Comparison of ENCODE assay signal across 19 cellular contexts in genomic region chr18:13061630-13062189, GRCh38.
DNase-seq lines count a peak whose midpoint lies in the region; ATAC-seq, FAIRE-seq and TF ChIP-seq lines count a peak whose summit lies in the region.
"Had no signal": no experiment of that assay in that cellular context is flagged by ENCODE, and none has a peak within 500 bp of the region (broad histone marks: within the 10 kb centered on the region; RNA-seq: fewer than 3 reads in every experiment).

No MANE protein-coding gene starts in this region.

- CTCF ChIA-PET in K562 (lab: Yijun Ruan, JAX; ENCODE audit: low intra/inter-chr PET ratio), result no interaction called here
- CTCF ChIA-PET in activated CD8-positive, alpha-beta T cell treated with anti-CD3 and anti-CD28 coated beads for 36 hours (lab: Charles Lee), result no interaction called here

- H3K9me1 ChIP-seq in K562 (ENCODE audit: control insufficient read depth, insufficient read depth, low read length), result no peaks in the 10 kb centered on the region

- in situ Hi-C loops in K562 (cut with MboI), result no loop called here

- peaks cover 0 to 6% (median 0%) of the 10 kb centered on the region in 12 donors for H3K9me3 ChIP-seq in heart left ventricle
- H3K9me3 ChIP-seq in left ventricle myocardium inferior (replicated peaks), result peaks cover 6% of the 10 kb centered on the region
- no peaks in the 10 kb centered on the region for H3K9me3 ChIP-seq in K562 (replicated peaks; ENCODE audit: control insufficient read depth, insufficient read depth, low read depth, low read length)

- no peak overlapping the region for H2AFZ ChIP-seq in K562 (ENCODE audit: low read depth, low read length)

- no peak overlapping the region for H3K27ac Mint-ChIP-seq in activated CD8-positive, alpha-beta T cell treated with anti-CD3 and anti-CD28 coated beads for 36 hours
- H3K27ac Mint-ChIP-seq: B cell had no signal

- H3K4me3 ChIP-seq in heart left ventricle, result no peak overlapping the region
- H3K4me3 ChIP-seq in left ventricle myocardium inferior, result no peak overlapping the region
- no peak overlapping the region for H3K4me3 ChIP-seq in K562
- H3K4me3 ChIP-seq: BLaER1 treated with 17β-estradiol and CSF1 and Interleukin-3, amounts not matched to agents 10 nM and 100 nM; GM12878 had no signal

- TF ChIP-seq CTCF in heart left ventricle (IDR thresholded peaks at IDR 0.05), result peak in 2 of 12 donors; percentile 12 to 19
- no peak for TF ChIP-seq CTCF in left ventricle myocardium inferior (IDR thresholded peaks at IDR 0.05; ENCODE audit: borderline replicate concordance)
- TF ChIP-seq CTCF in K562 (IDR thresholded peaks at IDR 0.05 in 2 of 3, conservative IDR thresholded peaks at IDR 0.05 in 1 of 3; ENCODE audit: insufficient read depth in 2 of 3, low read depth in 1 of 3, low read length in 3 of 3), result no peak
- TF ChIP-seq CTCF in omental fat pad (IDR thresholded peaks at IDR 0.05), result no peak
- TF ChIP-seq CTCF in activated CD8-positive, alpha-beta T cell treated with anti-CD3 and anti-CD28 coated beads for 36 hours (IDR thresholded peaks at IDR 0.05), result no peak

- H4K20me1 ChIP-seq in K562 (replicated peaks; ENCODE audit: control insufficient read depth, insufficient read depth, low read length), result no peaks in the 10 kb centered on the region

- no peak for TF ChIP-seq EP300 in K562 (IDR thresholded peaks at IDR 0.05; ENCODE audit: low read length)

- peaks cover 0 to 75% (median 64%) of the 10 kb centered on the region in 9 donors for H3K36me3 ChIP-seq in heart left ventricle
- peaks cover 44% of the 10 kb centered on the region for H3K36me3 ChIP-seq in left ventricle myocardium inferior
- peaks cover 85% of the 10 kb centered on the region for H3K36me3 ChIP-seq in K562 (ENCODE audit: control insufficient read depth, insufficient read depth, low read length)

- no peak for TF ChIP-seq RAD21 in K562 (CRISPR knock-in tag; conservative IDR thresholded peaks at IDR 0.05 in 1 of 2, IDR thresholded peaks at IDR 0.05 in 1 of 2)

- H3K9ac ChIP-seq in K562 (ENCODE audit: insufficient read depth in 1 of 2, low read depth in 2 of 2, low read length in 2 of 2), result no peak overlapping the region
- H3K9ac ChIP-seq: BLaER1 treated with 17β-estradiol and CSF1 and Interleukin-3, amounts not matched to agents 10 nM and 100 nM had no signal

- peaks cover 59% of the 10 kb centered on the region for H3K36me3 Mint-ChIP-seq in activated CD8-positive, alpha-beta T cell treated with anti-CD3 and anti-CD28 coated beads for 36 hours (ENCODE audit: low read depth)

- H3K27me3 Mint-ChIP-seq in activated CD8-positive, alpha-beta T cell treated with anti-CD3 and anti-CD28 coated beads for 36 hours, result no peaks in the 10 kb centered on the region
- H3K27me3 Mint-ChIP-seq: B cell; CD8-positive, alpha-beta memory T cell had no signal

- H3K4me3 Mint-ChIP-seq in activated CD8-positive, alpha-beta T cell treated with anti-CD3 and anti-CD28 coated beads for 36 hours, result no peak overlapping the region
- H3K4me3 Mint-ChIP-seq: B cell; CD8-positive, alpha-beta memory T cell; H9 had no signal

- 79 to 85% (median 81%) methylated on average over 4 of the region's 4 CpGs for WGBS in heart left ventricle, 4 donors
- 93% methylated on average over 4 of the region's 4 CpGs for WGBS in K562 (ENCODE audit: insufficient coverage, low coverage, missing lambda C conversion rate)

- peaks cover 14% of the 10 kb centered on the region for H3K4me1 Mint-ChIP-seq in activated CD8-positive, alpha-beta T cell treated with anti-CD3 and anti-CD28 coated beads for 36 hours (ENCODE audit: low read depth)

- H3K27me3 ChIP-seq in heart left ventricle, result no peaks in the 10 kb centered on the region
- no peaks in the 10 kb centered on the region for H3K27me3 ChIP-seq in left ventricle myocardium inferior (ENCODE audit: low read depth)
- no peaks in the 10 kb centered on the region for H3K27me3 ChIP-seq in K562 (ENCODE audit: control insufficient read depth in 2 of 2, insufficient read depth in 2 of 2, low read length in 2 of 2)
- H3K27me3 ChIP-seq: BLaER1 treated with 17β-estradiol and CSF1 and Interleukin-3, amounts not matched to agents 10 nM and 100 nM had no signal

- peak; percentile 58 to 75 (median 74) for ATAC-seq in heart left ventricle
- ATAC-seq in K562, result peak; percentile 44; the same call in 2 of the 3 replicates
- ATAC-seq in left cardiac atrium, result peak; percentile 38 to 55
- no peak for ATAC-seq in omental fat pad (ENCODE audit: low FRiP score)
- ATAC-seq in activated CD8-positive, alpha-beta T cell treated with anti-CD3 and anti-CD28 coated beads for 36 hours, result no peak
- ATAC-seq: GM12878 had no signal

- H3K9me3 Mint-ChIP-seq in activated CD8-positive, alpha-beta T cell treated with anti-CD3 and anti-CD28 coated beads for 36 hours, result peaks cover 2% of the 10 kb centered on the region
- H3K9me3 Mint-ChIP-seq: CD8-positive, alpha-beta memory T cell had no signal

- no peak overlapping the region for H3K4me2 ChIP-seq in K562 (ENCODE audit: insufficient read depth, low read length)
- H3K4me2 ChIP-seq: BLaER1 treated with 17β-estradiol and CSF1 and Interleukin-3, amounts not matched to agents 10 nM and 100 nM had no signal

- POLR2A ChIA-PET in K562 (lab: Yijun Ruan, JAX), result interaction anchor here (1.2 kb wide), 1 partner anchor 10 kb away, joined by 3 read pairs; no protein-coding TSS in a partner anchor
- POLR2A ChIA-PET in activated CD8-positive, alpha-beta T cell treated with anti-CD3 and anti-CD28 coated beads for 36 hours (lab: Charles Lee), result interaction anchor here (1.2 kb wide), 1 partner anchor 51 kb away, joined by 3 read pairs; no protein-coding TSS in a partner anchor

- FAIRE-seq in K562 (lab: Jason Lieb, UNC), result no peak
- peak; percentile 89 for FAIRE-seq in urothelium cell line (lab: Jason Lieb, UNC)
- FAIRE-seq: GM12878, H1 had no signal

- 0 out of 3 replicates have a peak, but pooled peaks cover 4% of the 10 kb centered on the region for H3K79me2 ChIP-seq in K562 (ENCODE audit: control insufficient read depth, insufficient read depth, low read length)

- no TSS peak for BruUV-seq in K562 (replicated peaks; lab: Mats Ljungman, UMichigan)

- H3K27ac ChIP-seq in heart left ventricle, result no peak overlapping the region
- H3K27ac ChIP-seq in left ventricle myocardium inferior (replicated peaks), result no peak overlapping the region
- H3K27ac ChIP-seq in K562 (ENCODE audit: extremely low read depth, low read depth, low read length), result no peak overlapping the region
- H3K27ac ChIP-seq: BLaER1 treated with 17β-estradiol and CSF1 and Interleukin-3, amounts not matched to agents 10 nM and 100 nM had no signal

- TF ChIP-seq POLR2A in heart left ventricle (IDR thresholded peaks at IDR 0.05) (no peak), K562 (conservative IDR thresholded peaks at IDR 0.05) (no peak)

- peaks cover 0 to 12% (median 0%) of the 10 kb centered on the region in 12 donors for H3K4me1 ChIP-seq in heart left ventricle
- peaks cover 21% of the 10 kb centered on the region for H3K4me1 ChIP-seq in left ventricle myocardium inferior
- H3K4me1 ChIP-seq in K562 (replicated peaks in 1 of 2; ENCODE audit: control insufficient read depth in 2 of 2, insufficient read depth in 2 of 2, low read length in 2 of 2), result no peaks in the 10 kb centered on the region

- intact Hi-C loops in heart left ventricle (cut with DNase I) (loop anchor here in 1 of 10 donors (10.0 kb wide), 1 partner anchor 57 kb away; no protein-coding TSS in a partner anchor), left ventricle myocardium inferior (cut with micrococcal nuclease) (no loop called here), K562 (cut with micrococcal nuclease) (no loop called here), left cardiac atrium (cut with DNase I) (no loop called here)
- intact Hi-C loops in activated CD8-positive, alpha-beta T cell treated with anti-CD3 and anti-CD28 coated beads for 36 hours (cut with micrococcal nuclease), result no loop called here

- DNase-seq in heart left ventricle, result no peak
- no peak for DNase-seq in left ventricle myocardium inferior
- DNase-seq in K562 (ENCODE audit: extremely low read depth in 1 of 4, low spot score in 3 of 4), result no peak
- DNase-seq in left cardiac atrium, result no peak
- no peak for DNase-seq in urothelium cell line (ENCODE audit: low spot score)
- DNase-seq in omental fat pad (ENCODE audit: low spot score), result no peak
- DNase-seq in activated CD8-positive, alpha-beta T cell treated with anti-CD3 and anti-CD28 coated beads for 36 hours, result no peak
- DNase-seq in stimulated activated CD8-positive, alpha-beta memory T cell treated with anti-CD3 and anti-CD28 coated beads, Interleukin-4, amount 100 ng/mL, for 48 hours, result no peak
- DNase-seq: CD8-positive, alpha-beta memory T cell; COR-L47; DMS 273 treated with DMSO at 0.1 percent for 48 hours; DMS53; DND-41; EL; H9 had no signal

TF ChIP-seq in K562, 482 proteins besides CTCF, POLR2A, EP300 and RAD21 (continues in another document):
- no peak for TF ChIP-seq ZNF584 (CRISPR knock-in tag; IDR thresholded peaks at IDR 0.05; ENCODE audit: low read depth)
- TF ChIP-seq EP400 (IDR thresholded peaks at IDR 0.05), result no peak
- no peak for TF ChIP-seq ZNF639 (CRISPR knock-in tag; conservative IDR thresholded peaks at IDR 0.05 in 1 of 2, IDR thresholded peaks at IDR 0.05 in 1 of 2)
- TF ChIP-seq NFIC (IDR thresholded peaks at IDR 0.05), result peak; percentile 62
- TF ChIP-seq ARNT (IDR thresholded peaks at IDR 0.05), result no peak
- no peak for TF ChIP-seq PREB (CRISPR knock-in tag; IDR thresholded peaks at IDR 0.05)

Comparison
In these comparisons a context has a peak if more than half of its experiments do, and no peak if none do; other contexts are left out.
1. ATAC-seq: peak in heart left ventricle (4 of 4), K562 (single experiment) and left cardiac atrium (2 of 2); none in omental fat pad (single experiment) and activated CD8-positive, alpha-beta T cell treated with anti-CD3 and anti-CD28 coated beads for 36 hours (single experiment).